In genomic region chr11:28521075-28521474, GRCh38 we compare ENCODE assay signal across 21 cellular contexts.
DNase-seq lines count a peak whose midpoint lies in the region; FAIRE-seq and TF ChIP-seq lines count a peak whose summit lies in the region.
"Had no signal": no experiment of that assay in that cellular context is flagged by ENCODE, and none has a peak within 500 bp of the region (broad histone marks: within the 10 kb centered on the region; RNA-seq: fewer than 3 reads in every experiment).

No MANE protein-coding gene starts in this region.

- peak overlapping the region; percentile 81 for H3K27ac Mint-ChIP-seq in mesothelial cell of epicardium
- H3K27ac Mint-ChIP-seq: IgD-negative memory B cell had no signal

- peaks cover 34% of the 10 kb centered on the region for H3K9me3 Mint-ChIP-seq in mesothelial cell of epicardium

- DNase-seq in EH (ENCODE audit: low read depth) (peak; percentile 7), NCI-H1105 (lab: John Stamatoyannopoulos, UW) (peak; percentile 6), bronchial epithelial cell (ENCODE audit: low read depth) (peak; percentile 71), mesothelial cell of epicardium (ENCODE audit: low spot score in 2 of 2, unreplicated experiment in 2 of 2) (no peak), SK-N-DZ (ENCODE audit: low spot score) (no peak), NCI-H1417 treated with DMSO at 0.1 percent for 48 hours (lab: John Stamatoyannopoulos, UW) (no peak)
- no peak for DNase-seq in central memory CD4-positive, alpha-beta T cell
- DNase-seq: DND-41; GDM1; GM23248; NCI-H146; NCI-H2081 treated with DMSO at 0.1 percent for 48 hours; NCI-H2227 treated with DMSO at 0.1 percent for 48 hours; NCI-H524 treated with DMSO at 0.1 percent for 48 hours; NK-92 treated with Interleukin-12 subunit alpha and Interleukin-12 subunit beta, amount 100 ng/mL, for 24 hours; OCI-M1; SW 1271 had no signal

- no peak overlapping the region for H3K4me3 ChIP-seq in bronchial epithelial cell (ENCODE audit: low read depth, low read length)
- H3K4me3 ChIP-seq: BLaER1 treated with 17β-estradiol and CSF1 and Interleukin-3, amounts not matched to agents 10 nM and 100 nM; GM23248 had no signal

- no peak for TF ChIP-seq CTCF in bronchial epithelial cell (IDR thresholded peaks at IDR 0.05; ENCODE audit: insufficient read depth, low read length, severe bottlenecking)
- no peak for TF ChIP-seq CTCF in mesothelial cell of epicardium (IDR thresholded peaks at IDR 0.05; ENCODE audit: unreplicated experiment)

- no peak for FAIRE-seq in bronchial epithelial cell (lab: Jason Lieb, UNC)
- FAIRE-seq: A204.1, GM12891 had no signal

- H3K27me3 ChIP-seq in bronchial epithelial cell (ENCODE audit: control insufficient read depth, insufficient read depth, low read length) = no peaks in the 10 kb centered on the region
- H3K27me3 ChIP-seq: BLaER1 treated with 17β-estradiol and CSF1 and Interleukin-3, amounts not matched to agents 10 nM and 100 nM had no signal

- H3K36me3 ChIP-seq in bronchial epithelial cell (ENCODE audit: control insufficient read depth, insufficient read depth, low read length) = no peaks in the 10 kb centered on the region
- H3K36me3 ChIP-seq: BLaER1 treated with 17β-estradiol and CSF1 and Interleukin-3, amounts not matched to agents 10 nM and 100 nM had no signal

- H3K4me3 Mint-ChIP-seq in mesothelial cell of epicardium = no peak overlapping the region
- H3K4me3 Mint-ChIP-seq: IgD-negative memory B cell had no signal

- H3K4me1 Mint-ChIP-seq in mesothelial cell of epicardium = peaks cover 27% of the 10 kb centered on the region
- H3K4me1 Mint-ChIP-seq: IgD-negative memory B cell had no signal

- peaks cover 20% of the 10 kb centered on the region for H3K36me3 Mint-ChIP-seq in mesothelial cell of epicardium

- H3K27me3 Mint-ChIP-seq in mesothelial cell of epicardium (ENCODE audit: low read depth) = no peaks in the 10 kb centered on the region
- H3K27me3 Mint-ChIP-seq: IgD-negative memory B cell had no signal

Comparison
In these comparisons a context has a peak if more than half of its experiments do, and no peak if none do; other contexts are left out.
1. DNase-seq: peak in EH (single experiment), NCI-H1105 (single experiment) and bronchial epithelial cell (single experiment); none in mesothelial cell of epicardium (0 of 2), SK-N-DZ (single experiment), central memory CD4-positive, alpha-beta T cell (single experiment) and NCI-H1417 treated with DMSO at 0.1 percent for 48 hours (single experiment).